Comparison of ENCODE assay signal across 26 cellular contexts in the genomic region with DNA sequence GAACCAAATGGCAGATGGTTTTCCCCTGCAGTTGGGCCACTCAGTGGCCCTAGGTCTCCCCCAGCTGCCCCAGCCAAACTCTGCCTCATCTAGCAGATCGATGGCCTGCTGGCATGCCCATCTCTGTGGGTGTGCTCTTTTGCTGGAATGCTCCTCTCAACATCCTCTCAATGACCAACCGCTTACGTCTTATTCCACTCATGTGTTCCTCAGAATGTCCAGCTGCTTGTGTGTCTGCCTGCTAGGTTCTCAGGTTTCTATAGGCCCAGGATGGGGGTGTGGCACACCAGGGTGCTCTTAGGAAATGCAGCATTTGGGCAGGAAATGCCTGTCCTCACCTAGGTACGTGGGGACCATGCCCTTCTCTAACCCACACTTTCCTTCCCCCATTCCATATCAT.
"Had no signal": no experiment of that assay in that cellular context is flagged by ENCODE, and none has a peak within 500 bp of the region (broad histone marks: within the 10 kb centered on the region; RNA-seq: fewer than 3 reads in every experiment).

No MANE protein-coding gene starts in this region.

- H3K4me1 ChIP-seq: breast epithelium had no signal

- H3K9me3 ChIP-seq: breast epithelium had no signal

- ATAC-seq: activated CD4-positive, alpha-beta T cell treated with anti-CD3 and anti-CD28 coated beads for 36 hours; Panc1; Right ventricle myocardium inferior; T-cell had no signal

- H3K27ac ChIP-seq: breast epithelium, SK-N-MC, VCaP had no signal

- H3K36me3 ChIP-seq: breast epithelium had no signal

- H3K27me3 ChIP-seq: breast epithelium had no signal

- H3K4me3 ChIP-seq: breast epithelium, SK-N-MC had no signal

- DNase-seq: activated CD4-positive, alpha-beta memory T cell treated with anti-CD3 and anti-CD28 coated beads, Interleukin-2, amount 10 ng/mL, durations not matched to agents 7 days and 5 days; activated CD4-positive, alpha-beta T cell treated with anti-CD3 and anti-CD28 coated beads for 36 hours; activated CD4-positive, alpha-beta T cell treated with anti-CD3 and anti-CD28 coated beads, Interleukin-2, amount 50 U/mL, for 1 hour; activated gamma-delta T cell treated with Interleukin-2 at 50 U/mL for 16 hours; activated naive CD4-positive, alpha-beta T cell treated with anti-CD3 and anti-CD28 coated beads, Interleukin-2, amount 10 ng/mL, durations not matched to agents 7 days and 5 days; activated naive CD8-positive, alpha-beta T cell treated with anti-CD3 and anti-CD28 coated beads for 36 hours; activated T-cell treated with anti-CD3 and anti-CD28 coated beads for 4 hours; activated T-cell treated with anti-CD3 and anti-CD28 coated beads, Interleukin-2, amount 50 U/mL, for 48 hours; central memory CD4-positive, alpha-beta T cell; Kasumi-1; NCI-H1048; NCI-H1930; NCI-H2171; NCI-H2227 treated with DMSO at 0.1 percent for 48 hours; NCI-H446 treated with DMSO at 0.1 percent for 48 hours; NCI-H526 treated with DMSO at 0.1 percent for 48 hours; NK-92 treated with Interleukin-12 subunit alpha and Interleukin-12 subunit beta, amount 100 ng/mL, for 24 hours; OCI-M1; RPMI8226; T-cell; T-helper 2 cell had no signal
